ENCODE assay signal across 18 cellular contexts in genomic region chr2:86032861-86033595, GRCh38.
DNase-seq lines count a peak whose midpoint lies in the region; ATAC-seq and TF ChIP-seq lines count a peak whose summit lies in the region.
"Had no signal": no experiment of that assay in that cellular context is flagged by ENCODE, and none has a peak within 500 bp of the region (broad histone marks: within the 10 kb centered on the region; RNA-seq: fewer than 3 reads in every experiment).

No MANE protein-coding gene starts in this region.

- POLR2A ChIA-PET in A673 (lab: Charles Lee; ENCODE audit: low non-redundant PET), result no interaction called here

- H2BK5ac ChIP-seq in H9 (ENCODE audit: insufficient read length, low read length) (no peak overlapping the region), trophoblast cell (ENCODE audit: low read depth, low read length, poor library complexity) (no peak overlapping the region)

- H4K91ac ChIP-seq in H9 (ENCODE audit: insufficient read length, low read depth, low read length), result no peak overlapping the region
- no peak overlapping the region for H4K91ac ChIP-seq in trophoblast cell (ENCODE audit: low read depth, low read length)

- BruUV-seq in A673 (replicated peaks; lab: Mats Ljungman, UMichigan), result no TSS peak

- H3K27ac ChIP-seq in H9 (ENCODE audit: insufficient read length, low read depth, low read length), result no peak overlapping the region
- no peak overlapping the region for H3K27ac ChIP-seq in A673 (ENCODE audit: low read depth, low read length, poor library complexity, severe bottlenecking)
- H3K27ac ChIP-seq in trophoblast cell (ENCODE audit: low read depth, low read length), result no peak overlapping the region
- H3K27ac ChIP-seq: right atrium auricular region had no signal

- H3K4me1 ChIP-seq in H9 (ENCODE audit: insufficient read depth, low read length) (no peaks in the 10 kb centered on the region), A673 (ENCODE audit: insufficient read depth, low read length, poor library complexity, severe bottlenecking) (peaks cover 25% of the 10 kb centered on the region), trophoblast cell (ENCODE audit: control insufficient read depth in 1 of 2, insufficient read depth in 2 of 2, low read length in 2 of 2) (peaks cover 0 to 2% of the 10 kb centered on the region in 2 experiments)

- peaks cover 64% of the 10 kb centered on the region for H3K36me3 Mint-ChIP-seq in activated naive CD4-positive, alpha-beta T cell treated with anti-CD3 and anti-CD28 coated beads for 36 hours (ENCODE audit: low read depth)
- H3K36me3 Mint-ChIP-seq in H9 (ENCODE audit: insufficient read depth in 1 of 3, low read depth in 3 of 3), result peaks cover 38 to 92% (median 84%) of the 10 kb centered on the region in 3 experiments; a peak in 6 of 7 replicates
- H3K36me3 Mint-ChIP-seq in dendritic cell treated with granulocyte-macrophage colony-stimulating factor and Interleukin-4, amounts not matched to agents 40 ng/mL and 50 ng/mL, for 4 days (ENCODE audit: low read depth), result peaks cover 78% of the 10 kb centered on the region
- H3K36me3 Mint-ChIP-seq in stimulated activated effector memory CD8-positive, alpha-beta T cell treated with anti-CD3 and anti-CD28 coated beads, Interleukin-12 subunit alpha, Interleukin-12 subunit beta, amount 100 ng/mL, for 72 hours, result peaks cover 96% of the 10 kb centered on the region

- H2BK20ac ChIP-seq in H9 (ENCODE audit: low read depth, low read length, poor library complexity, severe bottlenecking), result no peak overlapping the region

- no peak overlapping the region for H3K14ac ChIP-seq in H9 (ENCODE audit: insufficient read depth, low read length)
- no peak overlapping the region for H3K14ac ChIP-seq in trophoblast cell (ENCODE audit: low read length)

- H3K9ac ChIP-seq in H9 (ENCODE audit: extremely low read depth, insufficient read length, low read length) (no peak overlapping the region), trophoblast cell (ENCODE audit: low read length) (no peak overlapping the region)

- no peak overlapping the region for H3K4me3 Mint-ChIP-seq in activated naive CD4-positive, alpha-beta T cell treated with anti-CD3 and anti-CD28 coated beads for 36 hours
- no peak overlapping the region for H3K4me3 Mint-ChIP-seq in H9
- H3K4me3 Mint-ChIP-seq in dendritic cell treated with granulocyte-macrophage colony-stimulating factor and Interleukin-4, amounts not matched to agents 40 ng/mL and 50 ng/mL, for 4 days, result no peak overlapping the region
- H3K4me3 Mint-ChIP-seq in stimulated activated effector memory CD8-positive, alpha-beta T cell treated with anti-CD3 and anti-CD28 coated beads, Interleukin-12 subunit alpha, Interleukin-12 subunit beta, amount 100 ng/mL, for 72 hours, result no peak overlapping the region

- H3T11ph ChIP-seq in H9 (ENCODE audit: low read length), result no peak overlapping the region

- no peak overlapping the region for H2AK5ac ChIP-seq in H9 (ENCODE audit: insufficient read length, low read length)
- H2AK5ac ChIP-seq in trophoblast cell (ENCODE audit: low read length), result no peak overlapping the region

- H3K27me3 ChIP-seq in H9 (ENCODE audit: insufficient read depth, low read length), result no peaks in the 10 kb centered on the region
- no peaks in the 10 kb centered on the region for H3K27me3 ChIP-seq in A673 (replicated peaks; ENCODE audit: insufficient read depth, low read depth, low read length, poor library complexity)
- no peaks in the 10 kb centered on the region for H3K27me3 ChIP-seq in trophoblast cell (ENCODE audit: insufficient read depth, low read length)
- H3K27me3 ChIP-seq: right atrium auricular region had no signal

- H3K4me2 ChIP-seq in H9 (ENCODE audit: insufficient read depth, insufficient read length, low read length), result no peak overlapping the region
- no peak overlapping the region for H3K4me2 ChIP-seq in trophoblast cell (ENCODE audit: low read length)

- H3K36me3 ChIP-seq in A673 (ENCODE audit: insufficient read depth, low read length, poor library complexity, severe bottlenecking) (peaks cover 75% of the 10 kb centered on the region), trophoblast cell (ENCODE audit: control insufficient read depth in 1 of 2, insufficient read depth in 2 of 2, low read length in 2 of 2) (peaks cover 74 to 81% of the 10 kb centered on the region in 2 experiments)

- peaks cover 50% of the 10 kb centered on the region for H3K4me1 Mint-ChIP-seq in activated naive CD4-positive, alpha-beta T cell treated with anti-CD3 and anti-CD28 coated beads for 36 hours (ENCODE audit: low read depth)
- peaks cover 2 to 8% of the 10 kb centered on the region in 2 experiments; a peak in 2 of 4 replicates for H3K4me1 Mint-ChIP-seq in H9
- H3K4me1 Mint-ChIP-seq in dendritic cell treated with granulocyte-macrophage colony-stimulating factor and Interleukin-4, amounts not matched to agents 40 ng/mL and 50 ng/mL, for 4 days (ENCODE audit: low read depth), result peaks cover 63% of the 10 kb centered on the region
- H3K4me1 Mint-ChIP-seq in stimulated activated effector memory CD8-positive, alpha-beta T cell treated with anti-CD3 and anti-CD28 coated beads, Interleukin-12 subunit alpha, Interleukin-12 subunit beta, amount 100 ng/mL, for 72 hours, result peaks cover 46% of the 10 kb centered on the region

- H3K4ac ChIP-seq in H9 (ENCODE audit: low read depth, low read length), result no peak overlapping the region
- no peak overlapping the region for H3K4ac ChIP-seq in trophoblast cell (ENCODE audit: low read depth, low read length)

- intact Hi-C loops in activated naive CD4-positive, alpha-beta T cell treated with anti-CD3 and anti-CD28 coated beads for 36 hours (cut with micrococcal nuclease), result loop anchor here (10.0 kb wide), 1 partner anchor 618 kb away; the partner anchor contains the start of genes CAPG and SH2D6
- intact Hi-C loops in dendritic cell treated with granulocyte-macrophage colony-stimulating factor and Interleukin-4, amounts not matched to agents 40 ng/mL and 50 ng/mL, for 4 days (cut with micrococcal nuclease), result no loop called here
- intact Hi-C loops in A673 (cut with micrococcal nuclease; ENCODE audit: unreplicated experiment), result no loop called here

- CTCF ChIA-PET in activated naive CD4-positive, alpha-beta T cell treated with anti-CD3 and anti-CD28 coated beads for 36 hours (lab: Charles Lee), result interaction anchor here (6.9 kb wide), 1 partner anchor 205 kb away, joined by 80 read pairs; no protein-coding TSS in a partner anchor
- CTCF ChIA-PET in A673 (lab: Charles Lee), result no interaction called here

- H2BK120ac ChIP-seq in H9 (ENCODE audit: low read depth, low read length, poor library complexity, severe bottlenecking), result no peak overlapping the region
- H2BK120ac ChIP-seq in trophoblast cell (ENCODE audit: insufficient read depth, low read length, poor library complexity), result no peak overlapping the region

- ATAC-seq in stimulated activated effector memory CD8-positive, alpha-beta T cell treated with anti-CD3 and anti-CD28 coated beads, Interleukin-12 subunit alpha, Interleukin-12 subunit beta, amount 100 ng/mL, for 72 hours, result no peak
- ATAC-seq: GM12878 had no signal

- WGBS in H9 (ENCODE audit: extremely low coverage, insufficient read length, low lambda C conversion rate), result no CpG with 5 or more reads among the region's 11 CpGs
- WGBS in trophoblast cell (ENCODE audit: extremely low coverage, insufficient coverage, insufficient read length), result no CpG with 5 or more reads among the region's 11 CpGs

- H3K9me3 Mint-ChIP-seq in activated naive CD4-positive, alpha-beta T cell treated with anti-CD3 and anti-CD28 coated beads for 36 hours, result no peaks in the 10 kb centered on the region
- no peaks in the 10 kb centered on the region for H3K9me3 Mint-ChIP-seq in H9
- no peaks in the 10 kb centered on the region for H3K9me3 Mint-ChIP-seq in dendritic cell treated with granulocyte-macrophage colony-stimulating factor and Interleukin-4, amounts not matched to agents 40 ng/mL and 50 ng/mL, for 4 days
- no peaks in the 10 kb centered on the region for H3K9me3 Mint-ChIP-seq in stimulated activated effector memory CD8-positive, alpha-beta T cell treated with anti-CD3 and anti-CD28 coated beads, Interleukin-12 subunit alpha, Interleukin-12 subunit beta, amount 100 ng/mL, for 72 hours

- H3K4me3 ChIP-seq in A673 (ENCODE audit: low read depth, low read length, poor library complexity, severe bottlenecking), result no peak overlapping the region
- no peak overlapping the region for H3K4me3 ChIP-seq in trophoblast cell (ENCODE audit: low read depth, low read length)
- H3K4me3 ChIP-seq: GM12878, right atrium auricular region had no signal

- H2BK15ac ChIP-seq in H9 (ENCODE audit: low read depth, low read length), result no peak overlapping the region

- TF ChIP-seq CTCF in H9 (conservative IDR thresholded peaks at IDR 0.05), result no peak
- TF ChIP-seq CTCF in A673 (conservative IDR thresholded peaks at IDR 0.05; ENCODE audit: low read depth, low read length), result no peak

- H2BK12ac ChIP-seq in H9 (ENCODE audit: insufficient read length, low read depth, low read length), result no peak overlapping the region
- no peak overlapping the region for H2BK12ac ChIP-seq in trophoblast cell (ENCODE audit: low read length)

- no peaks in the 10 kb centered on the region for H3K9me3 ChIP-seq in H9 (ENCODE audit: control insufficient read depth, low read depth, low read length)
- H3K9me3 ChIP-seq in A673 (ENCODE audit: low read depth, low read length, poor library complexity, severe bottlenecking), result no peaks in the 10 kb centered on the region
- no peaks in the 10 kb centered on the region for H3K9me3 ChIP-seq in trophoblast cell (ENCODE audit: insufficient read depth, low read depth, low read length)
- H3K9me3 ChIP-seq: right atrium auricular region had no signal

- no peaks in the 10 kb centered on the region for H4K20me1 ChIP-seq in H9 (ENCODE audit: control insufficient read depth, insufficient read depth, insufficient read length)

- H3K18ac ChIP-seq in H9 (ENCODE audit: insufficient read length, low read depth, low read length) (no peak overlapping the region), trophoblast cell (ENCODE audit: low read length) (no peak overlapping the region)

- no peaks in the 10 kb centered on the region for H3K23me2 ChIP-seq in H9 (ENCODE audit: insufficient read length, low read depth, low read length, poor library complexity, severe bottlenecking)

- H4K5ac ChIP-seq in H9 (ENCODE audit: insufficient read length, low read depth, low read length), result no peak overlapping the region

- H4K12ac ChIP-seq in trophoblast cell (ENCODE audit: low read depth, low read length), result no peak overlapping the region

- no peak for DNase-seq in activated naive CD4-positive, alpha-beta T cell treated with anti-CD3 and anti-CD28 coated beads for 36 hours
- DNase-seq in activated naive CD4-positive, alpha-beta T cell treated with anti-CD3 and anti-CD28 coated beads, Interleukin-2, amount 50 U/mL, for 16 hours, result no peak
- no peak for DNase-seq in H9
- no peak for DNase-seq in stimulated activated effector memory CD8-positive, alpha-beta T cell treated with anti-CD3 and anti-CD28 coated beads, Interleukin-12 subunit alpha, Interleukin-12 subunit beta, amount 100 ng/mL, for 72 hours (ENCODE audit: low spot score in 2 of 2)
- no peak for DNase-seq in A673 (ENCODE audit: low spot score)
- no peak for DNase-seq in trophoblast cell
- no peak for DNase-seq in ureter (ENCODE audit: low spot score)
- DNase-seq: activated CD4-positive, CD25-positive, alpha-beta regulatory T cell; amygdala; Calu3; cerebellar nuclear complex; midbrain; NCI-H146; NCI-H226; NK-92 treated with Interleukin-12 subunit alpha and Interleukin-12 subunit beta, amount 100 ng/mL, for 24 hours had no signal

- H3K79me1 ChIP-seq in H9 (ENCODE audit: insufficient read depth, low read depth, low read length, poor library complexity, severe bottlenecking) (no peaks in the 10 kb centered on the region), trophoblast cell (ENCODE audit: low read length) (no peaks in the 10 kb centered on the region)

- H3K23ac ChIP-seq in H9 (ENCODE audit: insufficient read length, low read depth, low read length) (no peak overlapping the region), trophoblast cell (ENCODE audit: low read length) (no peak overlapping the region)

- no peaks in the 10 kb centered on the region for H3K79me2 ChIP-seq in H9 (ENCODE audit: insufficient read depth, low read length)
- no peaks in the 10 kb centered on the region for H3K79me2 ChIP-seq in trophoblast cell (ENCODE audit: control insufficient read depth, insufficient read depth, low read length, poor library complexity)

- no peak overlapping the region for H2AFZ ChIP-seq in H9 (ENCODE audit: low read length)
- no peak overlapping the region for H2AFZ ChIP-seq in trophoblast cell (ENCODE audit: insufficient read depth, low read length, poor library complexity)

- H3K56ac ChIP-seq in H9 (ENCODE audit: insufficient read length, low read depth, low read length), result no peak overlapping the region

- H3K27me3 Mint-ChIP-seq in activated naive CD4-positive, alpha-beta T cell treated with anti-CD3 and anti-CD28 coated beads for 36 hours (ENCODE audit: low read depth), result no peaks in the 10 kb centered on the region
- H3K27me3 Mint-ChIP-seq in H9 (ENCODE audit: low read depth), result no peaks in the 10 kb centered on the region
- H3K27me3 Mint-ChIP-seq in dendritic cell treated with granulocyte-macrophage colony-stimulating factor and Interleukin-4, amounts not matched to agents 40 ng/mL and 50 ng/mL, for 4 days, result no peaks in the 10 kb centered on the region

- no peak overlapping the region for H4K8ac ChIP-seq in H9 (replicated peaks; ENCODE audit: insufficient read length, low read depth, low read length)
- H4K8ac ChIP-seq in trophoblast cell (ENCODE audit: low read depth, low read length), result no peak overlapping the region

- H3K27ac Mint-ChIP-seq in activated naive CD4-positive, alpha-beta T cell treated with anti-CD3 and anti-CD28 coated beads for 36 hours, result peak overlapping the region; percentile 53
- peak overlapping the region in 2 of 3 experiments; percentile 23 to 84; a peak in 2 of 7 replicates for H3K27ac Mint-ChIP-seq in H9
- peak overlapping the region; percentile 94 for H3K27ac Mint-ChIP-seq in dendritic cell treated with granulocyte-macrophage colony-stimulating factor and Interleukin-4, amounts not matched to agents 40 ng/mL and 50 ng/mL, for 4 days
- peak overlapping the region; percentile 96 for H3K27ac Mint-ChIP-seq in stimulated activated effector memory CD8-positive, alpha-beta T cell treated with anti-CD3 and anti-CD28 coated beads, Interleukin-12 subunit alpha, Interleukin-12 subunit beta, amount 100 ng/mL, for 72 hours
